Comparison of ENCODE assay signal across 1 cellular context in genomic region chr5:76958976-76959767, GRCh38.
A peak's percentile ranks its signal among the peaks of the same experiment; 100 is the strongest.
TF ChIP-seq lines count a peak whose summit lies in the region.

No MANE protein-coding gene starts in this region.

TF ChIP-seq in K562, 482 proteins besides CTCF, POLR2A, EP300 and RAD21 (continued from another document):
- TF ChIP-seq, protein P1, sequence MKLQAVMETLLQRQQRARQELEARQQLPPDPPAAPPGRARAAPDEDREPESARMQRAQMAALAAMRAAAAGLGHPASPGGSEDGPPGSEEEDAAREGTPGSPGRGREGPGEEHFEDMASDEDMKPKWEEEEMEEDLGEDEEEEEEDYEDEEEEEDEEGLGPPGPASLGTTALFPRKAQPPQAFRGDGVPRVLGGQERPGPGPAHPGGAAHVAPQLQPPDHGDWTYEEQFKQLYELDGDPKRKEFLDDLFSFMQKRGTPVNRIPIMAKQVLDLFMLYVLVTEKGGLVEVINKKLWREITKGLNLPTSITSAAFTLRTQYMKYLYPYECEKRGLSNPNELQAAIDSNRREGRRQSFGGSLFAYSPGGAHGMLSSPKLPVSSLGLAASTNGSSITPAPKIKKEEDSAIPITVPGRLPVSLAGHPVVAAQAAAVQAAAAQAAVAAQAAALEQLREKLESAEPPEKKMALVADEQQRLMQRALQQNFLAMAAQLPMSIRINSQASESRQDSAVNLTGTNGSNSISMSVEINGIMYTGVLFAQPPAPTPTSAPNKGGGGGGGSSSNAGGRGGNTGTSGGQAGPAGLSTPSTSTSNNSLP (IDR thresholded peaks at IDR 0.05; ENCODE audit: borderline replicate concordance, low read depth, low read length), result 0 out of 2 replicates have a peak, but pooled peaks have one; percentile 13
- no peak for TF ChIP-seq RB1 (IDR thresholded peaks at IDR 0.05; ENCODE audit: low read depth)
- no peak for TF ChIP-seq PPARD (CRISPR knock-in tag; IDR thresholded peaks at IDR 0.05)
- TF ChIP-seq SMARCE1 (IDR thresholded peaks at IDR 0.05), result peak; percentile 56; the same call in 1 of the 2 replicates
- 0 out of 2 replicates have a peak, but pooled peaks have one; percentile 54 for TF ChIP-seq GATAD2B (IDR thresholded peaks at IDR 0.05; ENCODE audit: borderline replicate concordance)
- TF ChIP-seq MEIS2 (IDR thresholded peaks at IDR 0.05; ENCODE audit: partially characterized antibody), result peak; percentile 37
- TF ChIP-seq LARP7 (IDR thresholded peaks at IDR 0.05), result no peak
- TF ChIP-seq MAFF (IDR thresholded peaks at IDR 0.05; ENCODE audit: low read length), result no peak
